25 cellular contexts compared by ENCODE assay signal in the genomic region with DNA sequence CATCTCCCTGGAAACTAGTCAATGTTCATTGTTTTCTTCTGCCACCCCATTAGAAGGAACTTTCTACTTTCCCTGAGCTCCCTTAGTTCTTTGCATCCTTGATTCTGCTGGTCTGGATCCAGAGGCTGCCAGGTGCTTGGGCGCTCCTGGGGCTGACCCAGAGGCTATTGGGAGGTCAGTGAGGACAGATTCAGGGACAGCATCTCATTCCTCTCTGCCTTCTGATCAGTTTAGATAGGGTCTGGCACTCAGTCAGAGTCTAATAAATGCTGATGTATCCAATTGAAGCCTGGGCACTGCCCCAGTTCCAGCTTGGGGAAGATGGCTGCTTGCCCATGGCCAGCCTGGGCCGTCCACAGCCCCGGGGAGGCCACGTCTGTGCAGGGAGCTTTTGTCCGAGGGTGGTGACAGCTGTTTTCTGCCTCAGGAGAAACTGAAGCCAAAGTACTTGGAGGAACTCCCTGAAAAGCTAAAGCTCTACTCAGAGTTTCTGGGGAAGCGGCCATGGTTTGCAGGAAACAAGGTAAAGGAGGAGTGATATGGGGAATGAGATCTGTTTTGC. TPM values are rescaled to one million over a fixed set of nuclear protein-coding genes. Genes with fewer than 3 reads are reported as not detected.
"Had no signal": no experiment of that assay in that cellular context is flagged by ENCODE, and none has a peak within 500 bp of the region (broad histone marks: within the 10 kb centered on the region; RNA-seq: fewer than 3 reads in every experiment).

No MANE protein-coding gene starts in this region.

- H3K4me3 ChIP-seq: adrenal gland, heart right ventricle, lung, sigmoid colon, SK-N-MC, smooth muscle cell, thoracic aorta, upper lobe of right lung had no signal

- H3K27me3 Mint-ChIP-seq: activated CD4-positive, alpha-beta memory T cell treated with anti-CD3 and anti-CD28 coated beads for 36 hours; activated naive CD8-positive, alpha-beta T cell; central memory CD8-positive, alpha-beta T cell; stimulated activated memory B cell treated with anti-CD40 and anti-IgM and Interleukin-4, amounts not matched to agents 10 μg/mL and 1 μg/mL and 100 μg/mL, for 72 hours had no signal

- ATAC-seq: heart right ventricle; left lobe of liver; stimulated activated memory B cell treated with anti-CD40 and anti-IgM and Interleukin-4, amounts not matched to agents 10 μg/mL and 1 μg/mL and 100 μg/mL, for 72 hours; upper lobe of right lung had no signal

- DNase-seq: activated CD4-positive, alpha-beta memory T cell treated with anti-CD3 and anti-CD28 coated beads for 36 hours; activated gamma-delta T cell treated with Interleukin-2 at 50 U/mL for 16 hours; cortex of kidney; kidney; occipital lobe; retina; SHP77 treated with DMSO at 0.1 percent for 48 hours; sigmoid colon; stimulated activated CD4-positive, alpha-beta T cell treated with anti-CD3 and anti-CD28 coated beads, Interleukin-15, amount 100 ng/mL, for 24 hours; SW 1271; T-helper 9 cell; upper lobe of right lung had no signal

- H3K4me3 Mint-ChIP-seq: activated CD4-positive, alpha-beta memory T cell treated with anti-CD3 and anti-CD28 coated beads for 36 hours; activated naive CD8-positive, alpha-beta T cell; central memory CD8-positive, alpha-beta T cell; stimulated activated memory B cell treated with anti-CD40 and anti-IgM and Interleukin-4, amounts not matched to agents 10 μg/mL and 1 μg/mL and 100 μg/mL, for 72 hours had no signal

- H3K36me3 Mint-ChIP-seq: activated CD4-positive, alpha-beta memory T cell treated with anti-CD3 and anti-CD28 coated beads for 36 hours; activated naive CD8-positive, alpha-beta T cell; stimulated activated memory B cell treated with anti-CD40 and anti-IgM and Interleukin-4, amounts not matched to agents 10 μg/mL and 1 μg/mL and 100 μg/mL, for 72 hours had no signal

- H3K4me1 Mint-ChIP-seq: central memory CD8-positive, alpha-beta T cell had no signal

- H3K27me3 ChIP-seq: adrenal gland, heart right ventricle, sigmoid colon, upper lobe of right lung had no signal

- H3K36me3 ChIP-seq: adrenal gland, sigmoid colon, thoracic aorta, upper lobe of right lung had no signal

- H3K4me1 ChIP-seq: sigmoid colon, upper lobe of right lung had no signal

- H3K27ac Mint-ChIP-seq: activated CD4-positive, alpha-beta memory T cell treated with anti-CD3 and anti-CD28 coated beads for 36 hours; activated naive CD8-positive, alpha-beta T cell; stimulated activated memory B cell treated with anti-CD40 and anti-IgM and Interleukin-4, amounts not matched to agents 10 μg/mL and 1 μg/mL and 100 μg/mL, for 72 hours had no signal

- H3K27ac ChIP-seq: epithelial cell of prostate, heart right ventricle, sigmoid colon, SK-N-MC, thoracic aorta, upper lobe of right lung had no signal

- H3K9me3 Mint-ChIP-seq: activated CD4-positive, alpha-beta memory T cell treated with anti-CD3 and anti-CD28 coated beads for 36 hours; central memory CD8-positive, alpha-beta T cell; neural crest cell; stimulated activated memory B cell treated with anti-CD40 and anti-IgM and Interleukin-4, amounts not matched to agents 10 μg/mL and 1 μg/mL and 100 μg/mL, for 72 hours had no signal

- H3K9me3 ChIP-seq: adrenal gland, sigmoid colon, thoracic aorta, upper lobe of right lung had no signal

- H3K4me2 ChIP-seq: smooth muscle cell had no signal

RNA-seq across cellular contexts. Expression of gene GSTM1, which starts 2.3 kb away (rescaled TPM):
- total RNA-seq: astrocyte, kidney, left lobe of liver, lung, occipital lobe, thoracic aorta, upper lobe of right lung had no signal

RNA-seq across cellular contexts. Expression of gene GSTM5, which starts 22.1 kb away (rescaled TPM):
- total RNA-seq: activated CD4-positive, alpha-beta memory T cell treated with anti-CD3 and anti-CD28 coated beads for 36 hours; astrocyte; smooth muscle cell had no signal
